Comparison of ENCODE assay signal across 35 cellular contexts in the genomic region with DNA sequence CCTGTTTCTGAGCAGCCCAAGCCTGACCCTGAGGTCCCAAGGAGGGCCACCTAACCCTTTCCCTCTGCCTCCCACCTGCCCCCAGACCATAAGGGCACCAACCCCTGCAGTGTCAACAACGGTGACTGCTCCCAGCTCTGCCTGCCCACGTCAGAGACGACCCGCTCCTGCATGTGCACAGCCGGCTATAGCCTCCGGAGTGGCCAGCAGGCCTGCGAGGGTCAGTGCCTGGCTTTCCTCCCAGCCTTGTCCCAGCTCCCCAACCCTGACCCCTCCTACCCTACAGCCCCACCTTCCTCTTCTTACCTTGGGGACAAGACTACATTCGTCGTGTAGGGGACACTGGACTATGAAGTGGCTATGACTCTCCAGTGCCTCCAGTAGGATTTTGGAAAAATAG. TPM values are rescaled to one million over a fixed set of nuclear protein-coding genes. Genes with fewer than 3 reads are reported as not detected.
"Had no signal": no experiment of that assay in that cellular context is flagged by ENCODE, and none has a peak within 500 bp of the region (broad histone marks: within the 10 kb centered on the region; RNA-seq: fewer than 3 reads in every experiment).

No MANE protein-coding gene starts in this region.

- H3K4me3 Mint-ChIP-seq: activated CD4-positive, alpha-beta T cell treated with anti-CD3 and anti-CD28 coated beads, Interleukin-2, amount 10 ng/mL, durations not matched to agents 7 days and 5 days; activated CD8-positive, alpha-beta T cell treated with anti-CD3 and anti-CD28 coated beads for 36 hours; activated naive CD4-positive, alpha-beta T cell treated with anti-CD3 and anti-CD28 coated beads, Interleukin-2, amount 50 U/mL, for 24 hours; activated naive CD8-positive, alpha-beta T cell treated with anti-CD3 and anti-CD28 coated beads, Interleukin-2, amount 50 U/mL, for 24 hours; activated T-cell treated with anti-CD3 and anti-CD28 coated beads, Interleukin-2, amount 50 U/mL, for 4 hours; naive thymus-derived CD4-positive, alpha-beta T cell; neural crest cell; stimulated activated effector memory CD8-positive, alpha-beta T cell treated with anti-CD3 and anti-CD28 coated beads, Interleukin-12 subunit alpha, Interleukin-12 subunit beta, amount 100 ng/mL, for 72 hours; stimulated activated naive CD8-positive, alpha-beta T cell treated with anti-CD3 and anti-CD28 coated beads, Interleukin-15, Interleukin-2, amounts not matched to agents 100 ng/mL and 50 ng/mL, for 24 hours; T-helper 17 cell had no signal

- H3K27ac Mint-ChIP-seq: activated CD4-positive, alpha-beta T cell treated with anti-CD3 and anti-CD28 coated beads, Interleukin-2, amount 10 ng/mL, durations not matched to agents 7 days and 5 days; activated CD8-positive, alpha-beta T cell treated with anti-CD3 and anti-CD28 coated beads for 36 hours; activated naive CD4-positive, alpha-beta T cell treated with anti-CD3 and anti-CD28 coated beads, Interleukin-2, amount 50 U/mL, for 24 hours; activated naive CD8-positive, alpha-beta T cell treated with anti-CD3 and anti-CD28 coated beads, Interleukin-2, amount 50 U/mL, for 24 hours; activated T-helper 2 cell treated with anti-CD3 and anti-CD28 coated beads, Interferon-gamma antibody, Interleukin-2, Interleukin-4, amounts not matched to agents 10 μg/mL and 5 μg/mL and 100 μg/mL, durations not matched to agents 14 hours and 24 hours and 36 hours; naive thymus-derived CD4-positive, alpha-beta T cell; stimulated activated effector memory CD8-positive, alpha-beta T cell treated with anti-CD3 and anti-CD28 coated beads, Interleukin-12 subunit alpha, Interleukin-12 subunit beta, amount 100 ng/mL, for 72 hours; stimulated activated naive CD8-positive, alpha-beta T cell treated with anti-CD3 and anti-CD28 coated beads, Interleukin-15, Interleukin-2, amounts not matched to agents 100 ng/mL and 50 ng/mL, for 24 hours; T-helper 17 cell had no signal

- H3K4me1 Mint-ChIP-seq: activated naive CD4-positive, alpha-beta T cell treated with anti-CD3 and anti-CD28 coated beads, Interleukin-2, amount 50 U/mL, for 24 hours; activated naive CD8-positive, alpha-beta T cell treated with anti-CD3 and anti-CD28 coated beads, Interleukin-2, amount 50 U/mL, for 24 hours had no signal

- H3K4me3 ChIP-seq: gastrocnemius medialis, right lobe of liver, upper lobe of right lung had no signal

- H3K27me3 ChIP-seq: gastrocnemius medialis, right lobe of liver, upper lobe of right lung had no signal

- ATAC-seq: activated CD8-positive, alpha-beta T cell treated with anti-CD3 and anti-CD28 coated beads for 36 hours; activated naive CD8-positive, alpha-beta T cell treated with anti-CD3 and anti-CD28 coated beads, Interleukin-2, amount 50 U/mL, for 24 hours; activated T-cell treated with anti-CD3 and anti-CD28 coated beads, Interleukin-2, amount 50 U/mL, for 4 hours; gastrocnemius medialis; left cardiac atrium; naive thymus-derived CD4-positive, alpha-beta T cell; right lobe of liver; stimulated activated effector memory CD8-positive, alpha-beta T cell treated with anti-CD3 and anti-CD28 coated beads, Interleukin-12 subunit alpha, Interleukin-12 subunit beta, amount 100 ng/mL, for 72 hours; T-helper 17 cell; upper lobe of right lung had no signal

- H3K36me3 ChIP-seq: gastrocnemius medialis had no signal

- H3K4me1 ChIP-seq: gastrocnemius medialis, right lobe of liver, upper lobe of right lung had no signal

- DNase-seq: activated CD4-positive, alpha-beta T cell treated with anti-CD3 and anti-CD28 coated beads for 1 hour; activated CD4-positive, alpha-beta T cell treated with anti-CD3 and anti-CD28 coated beads, Interleukin-2, amount 10 ng/mL, durations not matched to agents 7 days and 5 days; activated CD8-positive, alpha-beta T cell treated with anti-CD3 and anti-CD28 coated beads for 36 hours; activated naive CD8-positive, alpha-beta T cell treated with anti-CD3 and anti-CD28 coated beads, Interleukin-2, amount 50 U/mL, for 24 hours; activated T-cell treated with anti-CD3 and anti-CD28 coated beads, Interleukin-2, amount 50 U/mL, for 4 hours; anterior cingulate cortex; dermis blood vessel endothelial cell; effector CD4-positive, alpha-beta T cell; gastrocnemius medialis; glutamatergic neuron; hippocampal formation; left cardiac atrium; mammary epithelial cell; midbrain; naive thymus-derived CD4-positive, alpha-beta T cell; occipital lobe; posterior cingulate gyrus; stimulated activated CD4-positive, alpha-beta T cell treated with anti-CD3 and anti-CD28 coated beads, Interleukin-12 subunit alpha, Interleukin-12 subunit beta, amount 100 ng/mL, for 4 hours; stimulated activated CD4-positive, alpha-beta T cell treated with anti-CD3 and anti-CD28 coated beads, Interleukin-4, amount 100 ng/mL, for 24 hours; T-helper 17 cell; T1000; upper lobe of right lung had no signal

- H3K9me3 ChIP-seq: gastrocnemius medialis, right lobe of liver, upper lobe of right lung had no signal

- H3K9me3 Mint-ChIP-seq: activated CD4-positive, alpha-beta T cell treated with anti-CD3 and anti-CD28 coated beads, Interleukin-2, amount 10 ng/mL, durations not matched to agents 7 days and 5 days; activated CD8-positive, alpha-beta T cell treated with anti-CD3 and anti-CD28 coated beads for 36 hours; activated naive CD4-positive, alpha-beta T cell treated with anti-CD3 and anti-CD28 coated beads, Interleukin-2, amount 50 U/mL, for 24 hours; activated naive CD8-positive, alpha-beta T cell treated with anti-CD3 and anti-CD28 coated beads, Interleukin-2, amount 50 U/mL, for 24 hours; activated T-cell treated with anti-CD3 and anti-CD28 coated beads, Interleukin-2, amount 50 U/mL, for 4 hours; activated T-helper 2 cell treated with anti-CD3 and anti-CD28 coated beads, Interferon-gamma antibody, Interleukin-2, Interleukin-4, amounts not matched to agents 10 μg/mL and 5 μg/mL and 100 μg/mL, durations not matched to agents 14 hours and 24 hours and 36 hours; naive thymus-derived CD4-positive, alpha-beta T cell; neural crest cell; stimulated activated effector memory CD8-positive, alpha-beta T cell treated with anti-CD3 and anti-CD28 coated beads, Interleukin-12 subunit alpha, Interleukin-12 subunit beta, amount 100 ng/mL, for 72 hours; stimulated activated naive CD8-positive, alpha-beta T cell treated with anti-CD3 and anti-CD28 coated beads, Interleukin-15, Interleukin-2, amounts not matched to agents 100 ng/mL and 50 ng/mL, for 24 hours had no signal

- H3K27me3 Mint-ChIP-seq: activated CD4-positive, alpha-beta T cell treated with anti-CD3 and anti-CD28 coated beads, Interleukin-2, amount 10 ng/mL, durations not matched to agents 7 days and 5 days; activated CD8-positive, alpha-beta T cell treated with anti-CD3 and anti-CD28 coated beads for 36 hours; activated naive CD4-positive, alpha-beta T cell treated with anti-CD3 and anti-CD28 coated beads, Interleukin-2, amount 50 U/mL, for 24 hours; activated naive CD8-positive, alpha-beta T cell treated with anti-CD3 and anti-CD28 coated beads, Interleukin-2, amount 50 U/mL, for 24 hours; stimulated activated naive CD8-positive, alpha-beta T cell treated with anti-CD3 and anti-CD28 coated beads, Interleukin-15, Interleukin-2, amounts not matched to agents 100 ng/mL and 50 ng/mL, for 24 hours; T-helper 17 cell had no signal

- H3K36me3 Mint-ChIP-seq: activated naive CD4-positive, alpha-beta T cell treated with anti-CD3 and anti-CD28 coated beads, Interleukin-2, amount 50 U/mL, for 24 hours; stimulated activated effector memory CD8-positive, alpha-beta T cell treated with anti-CD3 and anti-CD28 coated beads, Interleukin-12 subunit alpha, Interleukin-12 subunit beta, amount 100 ng/mL, for 72 hours had no signal

- H3K27ac ChIP-seq: epithelial cell of prostate, gastrocnemius medialis, right lobe of liver, upper lobe of right lung had no signal

RNA-seq across cellular contexts. Expression of gene LRP1-AS, which starts 33.7 kb away (rescaled TPM):
- total RNA-seq: activated CD4-positive, alpha-beta T cell treated with anti-CD3 and anti-CD28 coated beads, Interleukin-2, amount 10 ng/mL, durations not matched to agents 7 days and 5 days; activated CD8-positive, alpha-beta T cell treated with anti-CD3 and anti-CD28 coated beads for 36 hours; activated T-cell treated with anti-CD3 and anti-CD28 coated beads, Interleukin-2, amount 50 U/mL, for 4 hours; activated T-helper 2 cell treated with anti-CD3 and anti-CD28 coated beads, Interferon-gamma antibody, Interleukin-2, Interleukin-4, amounts not matched to agents 10 μg/mL and 5 μg/mL and 100 μg/mL, durations not matched to agents 14 hours and 24 hours and 36 hours; bronchial epithelial cell; dermis blood vessel endothelial cell; gastrocnemius medialis; left cardiac atrium; liver; mammary epithelial cell; naive thymus-derived CD4-positive, alpha-beta T cell; neural crest cell; occipital lobe; right lobe of liver; subcutaneous adipose tissue; T-helper 17 cell; upper lobe of right lung had no signal
- polyA plus RNA-seq: keratinocyte; liver; mammary epithelial cell; naive thymus-derived CD4-positive, alpha-beta T cell; thymus had no signal

RNA-seq across cellular contexts. Expression of gene NXPH4, which starts 35.5 kb away (rescaled TPM):
- total RNA-seq: gastrocnemius medialis, liver, skeletal muscle tissue, subcutaneous adipose tissue, T-helper 17 cell, upper lobe of right lung had no signal
- polyA plus RNA-seq: naive thymus-derived CD4-positive, alpha-beta T cell had no signal
